ENCODE assay signal across 20 cellular contexts in genomic region chr7:131899271-131900030, GRCh38.
A peak's percentile ranks its signal among the peaks of the same experiment; 100 is the strongest.
DNase-seq lines count a peak whose midpoint lies in the region; ATAC-seq, FAIRE-seq and TF ChIP-seq lines count a peak whose summit lies in the region.
"Had no signal": no experiment of that assay in that cellular context is flagged by ENCODE, and none has a peak within 500 bp of the region (broad histone marks: within the 10 kb centered on the region; RNA-seq: fewer than 3 reads in every experiment).

No MANE protein-coding gene starts in this region.

- no peak for TF ChIP-seq RAD21 in K562 (CRISPR knock-in tag; conservative IDR thresholded peaks at IDR 0.05 in 1 of 2, IDR thresholded peaks at IDR 0.05 in 1 of 2)
- no peak for TF ChIP-seq RAD21 in HepG2 (CRISPR knock-in tag; IDR thresholded peaks at IDR 0.05)

- no peak overlapping the region for H3K4me2 ChIP-seq in K562 (ENCODE audit: insufficient read depth, low read length)
- H3K4me2 ChIP-seq in HepG2 (ENCODE audit: low read depth, low read length) = no peak overlapping the region
- H3K4me2 ChIP-seq: PC-9 had no signal

- DNase-seq in ELR (ENCODE audit: low read depth) (peak; percentile 19), M059J (ENCODE audit: low read depth) (peak; percentile 64), K562 (ENCODE audit: extremely low read depth in 1 of 4, low spot score in 3 of 4) (no peak), HepG2 (ENCODE audit: low spot score) (no peak), dedifferentiated amniotic fluid mesenchymal stem cell (ENCODE audit: extremely low spot score) (no peak)
- no peak for DNase-seq in activated naive CD4-positive, alpha-beta T cell treated with anti-CD3 and anti-CD28 coated beads, Interleukin-2, amount 50 U/mL, for 72 hours (ENCODE audit: low spot score in 2 of 2)
- no peak for DNase-seq in activated naive CD8-positive, alpha-beta T cell treated with anti-CD3 and anti-CD28 coated beads for 36 hours
- DNase-seq: AML-193, COR-L47, H9, NCI-H1092, NCI-H146, NCI-H2081 treated with DMSO at 0.1 percent for 48 hours, NCI-H510A, NCI-H774, PC-9 had no signal

- ATAC-seq in K562 (no peak), HepG2 (no peak)
- ATAC-seq in activated naive CD4-positive, alpha-beta T cell treated with anti-CD3 and anti-CD28 coated beads, Interleukin-2, amount 50 U/mL, for 72 hours = no peak
- ATAC-seq: Right ventricle myocardium inferior had no signal

- intact Hi-C loops in K562 (cut with micrococcal nuclease) (no loop called here), HepG2 (cut with micrococcal nuclease; ENCODE audit: unreplicated experiment) (no loop called here)

- H3K4me1 ChIP-seq in K562 (replicated peaks in 1 of 2; ENCODE audit: control insufficient read depth in 2 of 2, insufficient read depth in 2 of 2, low read length in 2 of 2) = no peaks in the 10 kb centered on the region
- no peaks in the 10 kb centered on the region for H3K4me1 ChIP-seq in HepG2 (ENCODE audit: insufficient read depth, low read length)

- TF ChIP-seq CTCF in K562 (IDR thresholded peaks at IDR 0.05 in 2 of 3, conservative IDR thresholded peaks at IDR 0.05 in 1 of 3; ENCODE audit: insufficient read depth in 2 of 3, low read depth in 1 of 3, low read length in 3 of 3) = no peak
- TF ChIP-seq CTCF in HepG2 (CRISPR knock-in tag; IDR thresholded peaks at IDR 0.05) = no peak

- no peak for TF ChIP-seq POLR2A in K562 (conservative IDR thresholded peaks at IDR 0.05)
- no peak for TF ChIP-seq POLR2A in HepG2 (IDR thresholded peaks at IDR 0.05; ENCODE audit: insufficient read depth in 1 of 2, low read depth in 2 of 2, low read length in 2 of 2)

- no peaks in the 10 kb centered on the region for H4K20me1 ChIP-seq in K562 (replicated peaks; ENCODE audit: control insufficient read depth, insufficient read depth, low read length)
- no peaks in the 10 kb centered on the region for H4K20me1 ChIP-seq in HepG2 (ENCODE audit: insufficient read depth, low read length)

- H3K4me3 ChIP-seq in K562 (no peak overlapping the region), HepG2 (replicated peaks in 1 of 3; ENCODE audit: insufficient read depth in 1 of 3, low read depth in 2 of 3, low read length in 3 of 3) (no peak overlapping the region)
- H3K4me3 ChIP-seq: PC-9 had no signal

- H3K9me1 ChIP-seq in K562 (ENCODE audit: control insufficient read depth, insufficient read depth, low read length) = no peaks in the 10 kb centered on the region

- 0% methylated on average over 4 of the region's 4 CpGs for WGBS in K562 (ENCODE audit: insufficient coverage, low coverage, missing lambda C conversion rate)
- WGBS in HepG2 (ENCODE audit: low lambda C conversion rate) = 7% methylated on average over 3 of the region's 4 CpGs

- FAIRE-seq in K562 (lab: Jason Lieb, UNC) (no peak), HepG2 (lab: Jason Lieb, UNC) (no peak)
- FAIRE-seq: GM19239 had no signal

- no peaks in the 10 kb centered on the region for H3K9me3 ChIP-seq in K562 (replicated peaks; ENCODE audit: control insufficient read depth, insufficient read depth, low read depth, low read length)
- no peaks in the 10 kb centered on the region for H3K9me3 ChIP-seq in HepG2 (ENCODE audit: low read length)

- CTCF ChIA-PET in K562 (lab: Yijun Ruan, JAX; ENCODE audit: low intra/inter-chr PET ratio) = no interaction called here
- CTCF ChIA-PET in HepG2 (lab: Yijun Ruan, JAX; ENCODE audit: low intra/inter-chr PET ratio, low total read pairs) = no interaction called here

- BruUV-seq in K562 (replicated peaks; lab: Mats Ljungman, UMichigan) (no TSS peak), HepG2 (replicated peaks; lab: Mats Ljungman, UMichigan) (no TSS peak)

- TF ChIP-seq EP300 in K562 (IDR thresholded peaks at IDR 0.05; ENCODE audit: low read length) = no peak
- no peak for TF ChIP-seq EP300 in HepG2 (IDR thresholded peaks at IDR 0.05; ENCODE audit: low read depth in 2 of 2, low read length in 2 of 2)
- TF ChIP-seq EP300 in HepG2 (CRISPR knock-in tag; IDR thresholded peaks at IDR 0.05; ENCODE audit: borderline replicate concordance) = no peak

- POLR2A ChIA-PET in K562 (lab: Yijun Ruan, JAX) (interaction anchor here (1.1 kb wide), 1 partner anchor 10 kb away, joined by 3 read pairs; no protein-coding TSS in a partner anchor), HepG2 (lab: Yijun Ruan, JAX) (no interaction called here)

- in situ Hi-C loops in K562 (cut with MboI) = no loop called here
- in situ Hi-C loops in HepG2 (cut with HindIII; ENCODE audit: extremely low pct_ligation_motif_present, low pct_unique_long_range_greater_than_20kb) = no loop called here

- H3K79me2 ChIP-seq in K562 (ENCODE audit: control insufficient read depth, insufficient read depth, low read length) (no peaks in the 10 kb centered on the region), HepG2 (ENCODE audit: insufficient read depth, low read length) (no peaks in the 10 kb centered on the region)

- no peak overlapping the region for H3K4me3 Mint-ChIP-seq in activated naive CD8-positive, alpha-beta T cell treated with anti-CD3 and anti-CD28 coated beads for 36 hours
- H3K4me3 Mint-ChIP-seq: CD14-positive monocyte, H9 had no signal

- H3K9ac ChIP-seq in K562 (ENCODE audit: insufficient read depth in 1 of 2, low read depth in 2 of 2, low read length in 2 of 2) (no peak overlapping the region), HepG2 (ENCODE audit: insufficient read depth, low read depth, low read length) (no peak overlapping the region)

- H3K27me3 Mint-ChIP-seq in activated naive CD8-positive, alpha-beta T cell treated with anti-CD3 and anti-CD28 coated beads for 36 hours = peaks cover 19% of the 10 kb centered on the region

- H3K27me3 ChIP-seq in K562 (ENCODE audit: control insufficient read depth in 2 of 2, insufficient read depth in 2 of 2, low read length in 2 of 2) = no peaks in the 10 kb centered on the region
- no peaks in the 10 kb centered on the region for H3K27me3 ChIP-seq in HepG2 (ENCODE audit: control insufficient read depth in 1 of 2, insufficient read depth in 2 of 2, low read length in 2 of 2)

- H3K36me3 ChIP-seq in K562 (ENCODE audit: control insufficient read depth, insufficient read depth, low read length) = no peaks in the 10 kb centered on the region
- no peaks in the 10 kb centered on the region for H3K36me3 ChIP-seq in HepG2 (replicated peaks in 1 of 2; ENCODE audit: control insufficient read depth in 1 of 2, insufficient read depth in 2 of 2, low read length in 2 of 2)

- peaks cover 0 to 10% of the 10 kb centered on the region in 2 donors for H3K9me3 Mint-ChIP-seq in activated naive CD4-positive, alpha-beta T cell treated with anti-CD3 and anti-CD28 coated beads, Interleukin-2, amount 50 U/mL, for 72 hours
- peaks cover 3% of the 10 kb centered on the region for H3K9me3 Mint-ChIP-seq in activated naive CD8-positive, alpha-beta T cell treated with anti-CD3 and anti-CD28 coated beads for 36 hours

- no peaks in the 10 kb centered on the region for H3K36me3 Mint-ChIP-seq in activated naive CD4-positive, alpha-beta T cell treated with anti-CD3 and anti-CD28 coated beads, Interleukin-2, amount 50 U/mL, for 72 hours
- no peaks in the 10 kb centered on the region for H3K36me3 Mint-ChIP-seq in activated naive CD8-positive, alpha-beta T cell treated with anti-CD3 and anti-CD28 coated beads for 36 hours
- H3K36me3 Mint-ChIP-seq: CD14-positive monocyte had no signal

- H3K4me1 Mint-ChIP-seq in activated naive CD8-positive, alpha-beta T cell treated with anti-CD3 and anti-CD28 coated beads for 36 hours = peaks cover 2% of the 10 kb centered on the region
- H3K4me1 Mint-ChIP-seq: CD14-positive monocyte had no signal

- no peak overlapping the region for H3K27ac Mint-ChIP-seq in activated naive CD4-positive, alpha-beta T cell treated with anti-CD3 and anti-CD28 coated beads, Interleukin-2, amount 50 U/mL, for 72 hours
- no peak overlapping the region for H3K27ac Mint-ChIP-seq in activated naive CD8-positive, alpha-beta T cell treated with anti-CD3 and anti-CD28 coated beads for 36 hours
- H3K27ac Mint-ChIP-seq: H9 had no signal

- H2AFZ ChIP-seq in K562 (ENCODE audit: low read depth, low read length) (no peak overlapping the region), HepG2 (ENCODE audit: low read length) (no peak overlapping the region)
- H2AFZ ChIP-seq: PC-9 had no signal

- H3K27ac ChIP-seq in K562 (ENCODE audit: extremely low read depth, low read depth, low read length) (no peak overlapping the region), HepG2 (ENCODE audit: extremely low read length, insufficient read depth, low read length) (no peak overlapping the region)
- H3K27ac ChIP-seq: HL-60, PC-9 had no signal

TF ChIP-seq in K562, 482 proteins besides CTCF, POLR2A, EP300 and RAD21 (continues in another document):
- no peak for TF ChIP-seq ZNF311 (CRISPR knock-in tag; IDR thresholded peaks at IDR 0.05)

TF ChIP-seq in HepG2, 621 proteins besides CTCF, POLR2A, EP300 and RAD21:
- TF ChIP-seq GPN1 (CRISPR knock-in tag; IDR thresholded peaks at IDR 0.05; ENCODE audit: borderline replicate concordance) (no peak), MAZ (IDR thresholded peaks at IDR 0.05; ENCODE audit: borderline replicate concordance, low read depth, low read length) (no peak), MAZ (CRISPR knock-in tag; IDR thresholded peaks at IDR 0.05; ENCODE audit: low read depth) (no peak), CCAR2 (optimal IDR thresholded peaks at IDR 0.05; ENCODE audit: low read depth, low read length) (no peak), ATF7 (IDR thresholded peaks at IDR 0.05) (0 out of 2 replicates have a peak, but pooled peaks have one; percentile 39), ATF7 (CRISPR knock-in tag; IDR thresholded peaks at IDR 0.05) (no peak), LCORL (IDR thresholded peaks at IDR 0.05) (no peak), LCORL (CRISPR knock-in tag; IDR thresholded peaks at IDR 0.05) (no peak)

Comparison
In these comparisons a context has a peak if more than half of its experiments do, and no peak if none do; other contexts are left out.
1. DNase-seq: peak in ELR (single experiment) and M059J (single experiment); none in K562 (0 of 4), HepG2 (single experiment), activated naive CD4-positive, alpha-beta T cell treated with anti-CD3 and anti-CD28 coated beads, Interleukin-2, amount 50 U/mL, for 72 hours (0 of 2), activated naive CD8-positive, alpha-beta T cell treated with anti-CD3 and anti-CD28 coated beads for 36 hours (single experiment) and dedifferentiated amniotic fluid mesenchymal stem cell (single experiment).